In genomic region chr2:70672990-70673647, GRCh38 we compare ENCODE assay signal across 22 cellular contexts.
DNase-seq lines count a peak whose midpoint lies in the region; ATAC-seq and TF ChIP-seq lines count a peak whose summit lies in the region.
"Had no signal": no experiment of that assay in that cellular context is flagged by ENCODE, and none has a peak within 500 bp of the region (broad histone marks: within the 10 kb centered on the region; RNA-seq: fewer than 3 reads in every experiment).

No MANE protein-coding gene starts in this region.

- H3K27me3 Mint-ChIP-seq in progenitor cell of endocrine pancreas = peaks cover 3% of the 10 kb centered on the region
- H3K27me3 Mint-ChIP-seq: activated CD8-positive, alpha-beta T cell treated with anti-CD3 and anti-CD28 coated beads for 36 hours; activated naive CD8-positive, alpha-beta T cell treated with anti-CD3 and anti-CD28 coated beads, Interleukin-2, amount 10 ng/mL, durations not matched to agents 7 days and 5 days had no signal

- H3K4me3 ChIP-seq in epithelial cell of esophagus (ENCODE audit: low read length) = no peak overlapping the region
- H3K4me3 ChIP-seq: gastrocnemius medialis, smooth muscle cell, tibial artery had no signal

- H3K4me3 Mint-ChIP-seq in progenitor cell of endocrine pancreas (ENCODE audit: low read depth) = no peak overlapping the region
- H3K4me3 Mint-ChIP-seq: activated CD8-positive, alpha-beta T cell treated with anti-CD3 and anti-CD28 coated beads for 36 hours; activated naive CD8-positive, alpha-beta T cell treated with anti-CD3 and anti-CD28 coated beads, Interleukin-2, amount 10 ng/mL, durations not matched to agents 7 days and 5 days; CD4-positive, CD25-positive, alpha-beta regulatory T cell; central memory CD8-positive, alpha-beta T cell had no signal

- no peaks in the 10 kb centered on the region for H3K36me3 Mint-ChIP-seq in progenitor cell of endocrine pancreas (ENCODE audit: insufficient read depth)
- H3K36me3 Mint-ChIP-seq: CD4-positive, CD25-positive, alpha-beta regulatory T cell had no signal

- peaks cover 5% of the 10 kb centered on the region for H3K4me1 Mint-ChIP-seq in progenitor cell of endocrine pancreas (ENCODE audit: low read depth)
- H3K4me1 Mint-ChIP-seq: central memory CD8-positive, alpha-beta T cell had no signal

- peak overlapping the region; percentile 17 for H3K27ac Mint-ChIP-seq in progenitor cell of endocrine pancreas
- H3K27ac Mint-ChIP-seq: activated CD8-positive, alpha-beta T cell treated with anti-CD3 and anti-CD28 coated beads for 36 hours; activated naive CD8-positive, alpha-beta T cell treated with anti-CD3 and anti-CD28 coated beads, Interleukin-2, amount 10 ng/mL, durations not matched to agents 7 days and 5 days; CD4-positive, CD25-positive, alpha-beta regulatory T cell had no signal

- no peak for ATAC-seq in HG03565 (IDR thresholded peaks at IDR 0.05; ENCODE audit: unreplicated experiment)
- ATAC-seq: activated CD8-positive, alpha-beta T cell treated with anti-CD3 and anti-CD28 coated beads for 36 hours; gastrocnemius medialis had no signal

- TF ChIP-seq CTCF in epithelial cell of esophagus (IDR thresholded peaks at IDR 0.05; ENCODE audit: insufficient read depth, low read depth, low read length, missing control alignments) (no peak), progenitor cell of endocrine pancreas (IDR thresholded peaks at IDR 0.05; ENCODE audit: unreplicated experiment) (no peak)

- DNase-seq in NCI-H82 (lab: John Stamatoyannopoulos, UW) (peak; percentile 61), NCI-H82 treated with DMSO at 0.1 percent for 48 hours (lab: John Stamatoyannopoulos, UW; ENCODE audit: unreplicated experiment) (no peak), NCI-H510A treated with DMSO at 0.1 percent for 48 hours (lab: John Stamatoyannopoulos, UW) (peak; percentile 68), epithelial cell of esophagus (ENCODE audit: low read depth) (peak; percentile 6), progenitor cell of endocrine pancreas (ENCODE audit: low spot score, unreplicated experiment) (no peak), GM19238 (ENCODE audit: insufficient read length, low spot score) (no peak), SW480 (ENCODE audit: low spot score) (no peak)
- DNase-seq: activated CD8-positive, alpha-beta T cell treated with anti-CD3 and anti-CD28 coated beads for 36 hours; activated effector memory CD4-positive, alpha-beta T cell treated with anti-CD3 and anti-CD28 coated beads, Interleukin-2, amount 50 U/mL, for 16 hours; activated naive CD8-positive, alpha-beta T cell treated with anti-CD3 and anti-CD28 coated beads, Interleukin-2, amount 10 ng/mL, durations not matched to agents 7 days and 5 days; CD4-positive, CD25-positive, alpha-beta regulatory T cell; dermis blood vessel endothelial cell; gastrocnemius medialis; hippocampal formation; NCI-H1436 treated with DMSO at 0.1 percent for 48 hours; NCI-H748 treated with DMSO at 0.1 percent for 48 hours; nucleus accumbens; T-helper 1 cell; tibial artery had no signal

- no peaks in the 10 kb centered on the region for H3K9me3 Mint-ChIP-seq in progenitor cell of endocrine pancreas (ENCODE audit: low read depth)
- H3K9me3 Mint-ChIP-seq: activated CD8-positive, alpha-beta T cell treated with anti-CD3 and anti-CD28 coated beads for 36 hours; activated naive CD8-positive, alpha-beta T cell treated with anti-CD3 and anti-CD28 coated beads, Interleukin-2, amount 10 ng/mL, durations not matched to agents 7 days and 5 days; central memory CD8-positive, alpha-beta T cell had no signal

Comparison
In these comparisons a context has a peak if more than half of its experiments do, and no peak if none do; other contexts are left out.
1. DNase-seq: peak in NCI-H82 (single experiment), NCI-H510A treated with DMSO at 0.1 percent for 48 hours (single experiment) and epithelial cell of esophagus (single experiment); none in NCI-H82 treated with DMSO at 0.1 percent for 48 hours (single experiment), progenitor cell of endocrine pancreas (single experiment), GM19238 (single experiment) and SW480 (single experiment).